In the genomic region with DNA sequence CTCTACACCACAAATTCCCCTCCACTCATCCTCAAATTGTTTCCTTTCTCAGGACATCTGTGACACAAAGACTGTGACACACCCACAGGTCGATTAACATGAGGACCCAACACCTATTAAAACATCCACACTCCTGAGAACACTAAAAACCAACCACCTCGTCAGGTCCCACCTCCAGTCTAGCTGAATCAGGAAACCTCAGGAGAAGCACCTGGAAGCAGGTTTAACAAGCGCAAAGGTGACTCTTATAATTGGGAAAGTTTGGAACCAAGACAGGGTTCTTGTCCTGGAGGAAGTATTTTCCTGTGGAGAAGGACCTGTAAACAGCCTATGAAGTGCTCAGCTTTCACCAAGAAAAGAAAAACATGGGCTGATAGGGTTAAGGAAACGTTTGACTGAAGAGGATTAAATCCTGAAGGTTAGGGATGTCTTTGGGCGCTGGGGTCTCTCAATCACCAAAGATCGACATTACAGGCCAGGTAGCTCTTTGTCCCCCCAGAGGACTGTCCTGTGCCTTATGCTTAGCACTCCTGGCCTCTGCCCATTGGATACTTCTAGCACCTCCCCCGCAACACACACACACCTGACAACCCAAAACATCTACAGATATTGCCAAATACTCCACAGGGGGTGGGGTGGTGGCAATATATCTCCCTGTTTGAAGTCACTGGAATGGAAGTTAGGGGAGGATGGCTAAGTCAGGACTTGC, we compare ENCODE assay signal across 8 cellular contexts. TPM values are rescaled to one million over a fixed set of nuclear protein-coding genes. Genes with fewer than 3 reads are reported as not detected.
DNase-seq lines count a peak whose midpoint lies in the region; ATAC-seq, FAIRE-seq and TF ChIP-seq lines count a peak whose summit lies in the region.
"Not testable (repeated sequence)": the region's sequence is repeated elsewhere in the genome, so short reads cannot be mapped to it uniquely, and the experiment has no call there.
"Had no signal": no experiment of that assay in that cellular context is flagged by ENCODE, and none has a peak within 500 bp of the region (broad histone marks: within the 10 kb centered on the region; RNA-seq: fewer than 3 reads in every experiment).

No MANE protein-coding gene starts in this region.

- intact Hi-C loops in prostate gland (cut with DNase I), result not testable (repeated sequence)

- not testable (repeated sequence) for H3K9me3 ChIP-seq in ES-I3 (ENCODE audit: control insufficient read depth, insufficient read depth, low read length); prostate gland

- H3K27me3 ChIP-seq in prostate gland (replicated peaks; ENCODE audit: insufficient read depth), result not testable (repeated sequence)

- ATAC-seq in activated CD8-positive, alpha-beta memory T cell treated with anti-CD3 and anti-CD28 coated beads, Interleukin-2, amount 10 ng/mL, durations not matched to agents 7 days and 5 days, result peak; percentile 7
- not testable (repeated sequence) for ATAC-seq in central memory CD8-positive, alpha-beta T cell (replicated peaks; ENCODE audit: extremely low read depth, poor library complexity, severe bottlenecking)

- H3K27ac Mint-ChIP-seq in activated CD8-positive, alpha-beta memory T cell treated with anti-CD3 and anti-CD28 coated beads, Interleukin-2, amount 10 ng/mL, durations not matched to agents 7 days and 5 days, result peak overlapping the region; percentile 56
- H3K27ac Mint-ChIP-seq in central memory CD8-positive, alpha-beta T cell (ENCODE audit: low read depth), result peak overlapping the region; percentile 89

- H3K36me3 Mint-ChIP-seq in activated CD8-positive, alpha-beta memory T cell treated with anti-CD3 and anti-CD28 coated beads, Interleukin-2, amount 10 ng/mL, durations not matched to agents 7 days and 5 days, result not testable (repeated sequence)
- H3K36me3 Mint-ChIP-seq in central memory CD8-positive, alpha-beta T cell (ENCODE audit: insufficient read depth), result peaks cover 14% of the 10 kb centered on the region

- H3K27ac ChIP-seq in prostate gland, result not testable (repeated sequence)

- DNase-seq in NAMALWA (ENCODE audit: low spot score) (peak; percentile 78), RCC 7860 (ENCODE audit: low spot score) (peak; percentile 3), left kidney (ENCODE audit: low read depth, low spot score) (peak; percentile 62)
- DNase-seq in activated CD8-positive, alpha-beta memory T cell treated with anti-CD3 and anti-CD28 coated beads, Interleukin-2, amount 10 ng/mL, durations not matched to agents 7 days and 5 days, result peak; percentile 50
- DNase-seq in central memory CD8-positive, alpha-beta T cell (ENCODE audit: low spot score in 2 of 2); prostate gland (ENCODE audit: low spot score): not testable (repeated sequence)

- H3K4me1 Mint-ChIP-seq in activated CD8-positive, alpha-beta memory T cell treated with anti-CD3 and anti-CD28 coated beads, Interleukin-2, amount 10 ng/mL, durations not matched to agents 7 days and 5 days, result peaks cover 11% of the 10 kb centered on the region
- not testable (repeated sequence) for H3K4me1 Mint-ChIP-seq in central memory CD8-positive, alpha-beta T cell

- H3K27me3 Mint-ChIP-seq in activated CD8-positive, alpha-beta memory T cell treated with anti-CD3 and anti-CD28 coated beads, Interleukin-2, amount 10 ng/mL, durations not matched to agents 7 days and 5 days; central memory CD8-positive, alpha-beta T cell: not testable (repeated sequence)

- WGBS in prostate gland, result 36% methylated on average over 7 of the region's 7 CpGs

- peak overlapping the region; percentile 15; the same call in 1 of the 2 replicates for H3K9ac ChIP-seq in ES-I3 (ENCODE audit: low read depth, low read length)

- H3K9me3 Mint-ChIP-seq in activated CD8-positive, alpha-beta memory T cell treated with anti-CD3 and anti-CD28 coated beads, Interleukin-2, amount 10 ng/mL, durations not matched to agents 7 days and 5 days (ENCODE audit: low read depth); central memory CD8-positive, alpha-beta T cell: not testable (repeated sequence)

- H3K36me3 ChIP-seq in ES-I3 (ENCODE audit: insufficient read depth, low read length); prostate gland: not testable (repeated sequence)

- H3K4me3 ChIP-seq in prostate gland, result peak overlapping the region in 1 of 2 donors; percentile 47

- CTCF ChIA-PET in activated CD8-positive, alpha-beta memory T cell treated with anti-CD3 and anti-CD28 coated beads, Interleukin-2, amount 10 ng/mL, durations not matched to agents 7 days and 5 days (lab: Charles Lee), result not testable (repeated sequence)

- peak overlapping the region; percentile 59 for H3K4me3 Mint-ChIP-seq in activated CD8-positive, alpha-beta memory T cell treated with anti-CD3 and anti-CD28 coated beads, Interleukin-2, amount 10 ng/mL, durations not matched to agents 7 days and 5 days
- H3K4me3 Mint-ChIP-seq in central memory CD8-positive, alpha-beta T cell, result peak overlapping the region; percentile 84

- not testable (repeated sequence) for H3K4me1 ChIP-seq in ES-I3 (ENCODE audit: insufficient read depth, low read length); prostate gland (replicated peaks)

- peak; percentile 25 for TF ChIP-seq POLR2A in prostate gland (IDR thresholded peaks at IDR 0.05)

- not testable (repeated sequence) for FAIRE-seq in RCC 7860 (lab: Jason Lieb, UNC)

- not testable (repeated sequence) for TF ChIP-seq CTCF in prostate gland (IDR thresholded peaks at IDR 0.05)

RNA-seq across cellular contexts. Expression of gene FCGR1A, which starts 28.4 kb away (rescaled TPM):
- total RNA-seq in activated CD8-positive, alpha-beta memory T cell treated with anti-CD3 and anti-CD28 coated beads, Interleukin-2, amount 10 ng/mL, durations not matched to agents 7 days and 5 days, result under 1 TPM in 1 of 2 experiments, not detected in 1; 0.70 TPM
- 1 to 10 TPM in 1 of 2 donors, under 1 TPM in 1; 0.32 to 7.6 TPM for total RNA-seq in prostate gland
- total RNA-seq: HT1080 had no signal
